In genomic region chr2:217625475-217626245, GRCh38 we compare ENCODE assay signal across 16 cellular contexts.
A peak's percentile ranks its signal among the peaks of the same experiment; 100 is the strongest.
DNase-seq lines count a peak whose midpoint lies in the region; ATAC-seq and TF ChIP-seq lines count a peak whose summit lies in the region.
"Had no signal": no experiment of that assay in that cellular context is flagged by ENCODE, and none has a peak within 500 bp of the region (broad histone marks: within the 10 kb centered on the region; RNA-seq: fewer than 3 reads in every experiment).

No MANE protein-coding gene starts in this region.

- CTCF ChIA-PET in activated CD4-positive, alpha-beta memory T cell treated with anti-CD3 and anti-CD28 coated beads, Interleukin-2, amount 10 ng/mL, durations not matched to agents 7 days and 5 days (lab: Charles Lee): no interaction called here

- peak overlapping the region in 3 of 5 experiments; percentile 40 to 83 (median 56) for H3K27ac Mint-ChIP-seq in brain
- no peak overlapping the region for H3K27ac Mint-ChIP-seq in activated CD4-positive, alpha-beta memory T cell treated with anti-CD3 and anti-CD28 coated beads, Interleukin-2, amount 10 ng/mL, durations not matched to agents 7 days and 5 days
- H3K27ac Mint-ChIP-seq: activated CD4-positive, alpha-beta T cell treated with anti-CD3 and anti-CD28 coated beads, Interleukin-2, amount 10 ng/mL, durations not matched to agents 24 days and 14 days; activated naive CD8-positive, alpha-beta T cell; CD4-positive, alpha-beta memory T cell; nephron progenitor cell had no signal

- POLR2A ChIA-PET in activated CD4-positive, alpha-beta memory T cell treated with anti-CD3 and anti-CD28 coated beads, Interleukin-2, amount 10 ng/mL, durations not matched to agents 7 days and 5 days (lab: Charles Lee): no interaction called here

- H3K36me3 Mint-ChIP-seq in brain: no peaks in the 10 kb centered on the region
- H3K36me3 Mint-ChIP-seq in activated CD4-positive, alpha-beta memory T cell treated with anti-CD3 and anti-CD28 coated beads, Interleukin-2, amount 10 ng/mL, durations not matched to agents 7 days and 5 days (ENCODE audit: low read depth): no peaks in the 10 kb centered on the region
- H3K36me3 Mint-ChIP-seq: CD4-positive, alpha-beta memory T cell had no signal

- H3K27me3 Mint-ChIP-seq in brain: peaks cover 6% of the 10 kb centered on the region
- H3K27me3 Mint-ChIP-seq in activated CD4-positive, alpha-beta memory T cell treated with anti-CD3 and anti-CD28 coated beads, Interleukin-2, amount 10 ng/mL, durations not matched to agents 7 days and 5 days: no peaks in the 10 kb centered on the region
- H3K27me3 Mint-ChIP-seq: activated CD4-positive, alpha-beta T cell treated with anti-CD3 and anti-CD28 coated beads, Interleukin-2, amount 10 ng/mL, durations not matched to agents 24 days and 14 days; activated naive CD8-positive, alpha-beta T cell; CD4-positive, alpha-beta memory T cell had no signal

- no peak for TF ChIP-seq CTCF in brain (conservative IDR thresholded peaks at IDR 0.05)

- peaks cover 0 to 5% (median 0%) of the 10 kb centered on the region in 5 experiments for H3K9me3 Mint-ChIP-seq in brain
- H3K9me3 Mint-ChIP-seq in activated CD4-positive, alpha-beta memory T cell treated with anti-CD3 and anti-CD28 coated beads, Interleukin-2, amount 10 ng/mL, durations not matched to agents 7 days and 5 days: no peaks in the 10 kb centered on the region
- H3K9me3 Mint-ChIP-seq: activated CD4-positive, alpha-beta T cell treated with anti-CD3 and anti-CD28 coated beads, Interleukin-2, amount 10 ng/mL, durations not matched to agents 24 days and 14 days; nephron progenitor cell had no signal

- H3K4me1 Mint-ChIP-seq in brain: peaks cover 81% of the 10 kb centered on the region
- no peaks in the 10 kb centered on the region for H3K4me1 Mint-ChIP-seq in activated CD4-positive, alpha-beta memory T cell treated with anti-CD3 and anti-CD28 coated beads, Interleukin-2, amount 10 ng/mL, durations not matched to agents 7 days and 5 days
- H3K4me1 Mint-ChIP-seq: activated CD4-positive, alpha-beta T cell treated with anti-CD3 and anti-CD28 coated beads, Interleukin-2, amount 10 ng/mL, durations not matched to agents 24 days and 14 days; CD4-positive, alpha-beta memory T cell had no signal

- ATAC-seq in HG02973 (IDR thresholded peaks at IDR 0.05; ENCODE audit: unreplicated experiment): no peak

- peak overlapping the region in 1 of 5 experiments; percentile 14 for H3K4me3 Mint-ChIP-seq in brain
- no peak overlapping the region for H3K4me3 Mint-ChIP-seq in activated CD4-positive, alpha-beta memory T cell treated with anti-CD3 and anti-CD28 coated beads, Interleukin-2, amount 10 ng/mL, durations not matched to agents 7 days and 5 days
- H3K4me3 Mint-ChIP-seq: activated CD4-positive, alpha-beta T cell treated with anti-CD3 and anti-CD28 coated beads, Interleukin-2, amount 10 ng/mL, durations not matched to agents 24 days and 14 days; activated naive CD8-positive, alpha-beta T cell; CD4-positive, alpha-beta memory T cell; nephron progenitor cell had no signal

- peak; percentile 89 for DNase-seq in GM04504 (ENCODE audit: low read depth)
- peak; percentile 56 for DNase-seq in left kidney (ENCODE audit: low read depth, low spot score)
- peak; percentile 66 for DNase-seq in stromal cell of bone marrow (ENCODE audit: low read depth)
- DNase-seq in stimulated activated CD4-positive, alpha-beta T cell treated with anti-CD3 and anti-CD28 coated beads, Interleukin-4, amount 100 ng/mL, for 4 hours: no peak
- no peak for DNase-seq in activated CD4-positive, alpha-beta memory T cell treated with anti-CD3 and anti-CD28 coated beads, Interleukin-2, amount 10 ng/mL, durations not matched to agents 7 days and 5 days
- DNase-seq: activated CD4-positive, alpha-beta T cell treated with anti-CD3 and anti-CD28 coated beads, Interleukin-2, amount 10 ng/mL, durations not matched to agents 24 days and 14 days; activated T-cell treated with anti-CD3 and anti-CD28 coated beads, Interleukin-2, amount 50 U/mL, for 1 hour; CD4-positive, alpha-beta memory T cell; DND-41; NCI-H1694; NCI-H446 treated with DMSO at 0.1 percent for 48 hours; nephron progenitor cell; stimulated activated CD4-positive, alpha-beta T cell treated with anti-CD3 and anti-CD28 coated beads, Interleukin-1b, Interleukin-23, amount 100 ng/mL, for 48 hours had no signal

Comparison
In these comparisons a context has a peak if more than half of its experiments do, and no peak if none do; other contexts are left out.
1. DNase-seq: peak in GM04504 (single experiment), left kidney (single experiment) and stromal cell of bone marrow (single experiment); none in stimulated activated CD4-positive, alpha-beta T cell treated with anti-CD3 and anti-CD28 coated beads, Interleukin-4, amount 100 ng/mL, for 4 hours (0 of 2) and activated CD4-positive, alpha-beta memory T cell treated with anti-CD3 and anti-CD28 coated beads, Interleukin-2, amount 10 ng/mL, durations not matched to agents 7 days and 5 days (single experiment).